1 cellular context compared by ENCODE assay signal in genomic region chr7:73980206-73980605, GRCh38.
A peak's percentile ranks its signal among the peaks of the same experiment; 100 is the strongest.
TF ChIP-seq lines count a peak whose summit lies in the region.

No MANE protein-coding gene starts in this region.

TF ChIP-seq in HepG2, 621 proteins besides CTCF, POLR2A, EP300 and RAD21 (continued from another document and continues in another):
- TF ChIP-seq TFDP1 (CRISPR knock-in tag; IDR thresholded peaks at IDR 0.05; ENCODE audit: borderline replicate concordance) (no peak), EEA1 (CRISPR knock-in tag; IDR thresholded peaks at IDR 0.05; ENCODE audit: borderline replicate concordance) (no peak), ZC3H13 (CRISPR knock-in tag; IDR thresholded peaks at IDR 0.05) (no peak), HOXA7 (CRISPR knock-in tag; IDR thresholded peaks at IDR 0.05) (no peak), CENPX (CRISPR knock-in tag; IDR thresholded peaks at IDR 0.05) (no peak), ZNF383 (CRISPR knock-in tag; IDR thresholded peaks at IDR 0.05; ENCODE audit: borderline replicate concordance) (no peak), ZNF7 (CRISPR knock-in tag; IDR thresholded peaks at IDR 0.05) (no peak), TEAD3 (CRISPR knock-in tag; optimal IDR thresholded peaks at IDR 0.05; ENCODE audit: borderline replicate concordance) (no peak), PHF8 (CRISPR knock-in tag; IDR thresholded peaks at IDR 0.05) (no peak), CEBPG (CRISPR knock-in tag; IDR thresholded peaks at IDR 0.05) (0 out of 2 replicates have a peak, but pooled peaks have one; percentile 6), PHF21A (CRISPR knock-in tag; IDR thresholded peaks at IDR 0.05) (peak; percentile 63; the same call in 1 of the 2 replicates), HBP1 (CRISPR knock-in tag; IDR thresholded peaks at IDR 0.05; ENCODE audit: low read depth) (no peak), ZNF10 (CRISPR knock-in tag; IDR thresholded peaks at IDR 0.05; ENCODE audit: borderline replicate concordance, low read depth) (no peak), ARNT2 (CRISPR knock-in tag; IDR thresholded peaks at IDR 0.05; ENCODE audit: low read depth) (no peak), ERF (CRISPR knock-in tag; IDR thresholded peaks at IDR 0.05) (no peak), FOXM1 (CRISPR knock-in tag; IDR thresholded peaks at IDR 0.05) (no peak), FOXO1 (CRISPR knock-in tag; IDR thresholded peaks at IDR 0.05) (peak; percentile 65; the same call in 1 of the 2 replicates), RELA (CRISPR knock-in tag; IDR thresholded peaks at IDR 0.05) (no peak), ZNF788 (CRISPR knock-in tag; IDR thresholded peaks at IDR 0.05; ENCODE audit: borderline replicate concordance) (no peak), ZNF691 (CRISPR knock-in tag; IDR thresholded peaks at IDR 0.05; ENCODE audit: borderline replicate concordance, low read depth) (no peak), ZBTB37 (CRISPR knock-in tag; IDR thresholded peaks at IDR 0.05) (no peak), CBX2 (IDR thresholded peaks at IDR 0.05; ENCODE audit: low read depth, low read length) (no peak), CBX2 (CRISPR knock-in tag; IDR thresholded peaks at IDR 0.05; ENCODE audit: low read depth) (no peak), ZNF549 (CRISPR knock-in tag; IDR thresholded peaks at IDR 0.05) (peak; percentile 96), ZNF280D (CRISPR knock-in tag; IDR thresholded peaks at IDR 0.05) (no peak), KDM3A (CRISPR knock-in tag; IDR thresholded peaks at IDR 0.05; ENCODE audit: low read depth) (no peak), HDAC6 (IDR thresholded peaks at IDR 0.05; ENCODE audit: low read depth, low read length) (no peak), KDM2A (CRISPR knock-in tag; IDR thresholded peaks at IDR 0.05; ENCODE audit: borderline replicate concordance, low read depth) (0 out of 2 replicates have a peak, but pooled peaks have one; percentile 28), AHDC1 (CRISPR knock-in tag; IDR thresholded peaks at IDR 0.05; ENCODE audit: borderline replicate concordance) (0 out of 2 replicates have a peak, but pooled peaks have one; percentile 33), MIER2 (CRISPR knock-in tag; IDR thresholded peaks at IDR 0.05) (no peak), ZNF382 (CRISPR knock-in tag; IDR thresholded peaks at IDR 0.05; ENCODE audit: borderline replicate concordance) (no peak), ZFP36 (IDR thresholded peaks at IDR 0.05; ENCODE audit: borderline replicate concordance, low read depth, low read length, partially characterized antibody) (no peak), ZNF180 (CRISPR knock-in tag; IDR thresholded peaks at IDR 0.05; ENCODE audit: borderline replicate concordance, low read depth) (no peak), ZNF777 (CRISPR knock-in tag; IDR thresholded peaks at IDR 0.05) (no peak), RFX1 (IDR thresholded peaks at IDR 0.05) (no peak), ZUFSP (CRISPR knock-in tag; IDR thresholded peaks at IDR 0.05; ENCODE audit: borderline replicate concordance) (no peak), EZH2 (conservative IDR thresholded peaks at IDR 0.05; ENCODE audit: low read depth, low read length) (no peak), ZBTB2 (CRISPR knock-in tag; IDR thresholded peaks at IDR 0.05; ENCODE audit: low read depth) (no peak), U2AF2 (IDR thresholded peaks at IDR 0.05; ENCODE audit: low read depth, low read length) (no peak), PHF5A (CRISPR knock-in tag; IDR thresholded peaks at IDR 0.05; ENCODE audit: low read depth, unreplicated experiment) (no peak), GLMP (CRISPR knock-in tag; IDR thresholded peaks at IDR 0.05; ENCODE audit: borderline replicate concordance) (no peak), KMT2B (CRISPR knock-in tag; IDR thresholded peaks at IDR 0.05) (no peak), SMYD3 (CRISPR knock-in tag; IDR thresholded peaks at IDR 0.05) (no peak), ZBTB34 (CRISPR knock-in tag; IDR thresholded peaks at IDR 0.05) (no peak)
